ENCODE assay signal across 8 cellular contexts in genomic region chrX:150362599-150363481, GRCh38. TPM values are rescaled to one million over a fixed set of nuclear protein-coding genes. Genes with fewer than 3 reads are reported as not detected.
DNase-seq lines count a peak whose midpoint lies in the region; TF ChIP-seq lines count a peak whose summit lies in the region.

TSS of gene MAMLD1 (plus strand) at chrX:150363317. CDS start at chrX:150445517, 82,200 bp downstream.

- peak within 1 kb of the TSS; percentile 66 to 92 (median 80) for H3K27ac ChIP-seq in esophagus squamous epithelium
- peak within 1 kb of the TSS in 1 of 2 donors; percentile 43 for H3K27ac ChIP-seq in mucosa of rectum (ENCODE audit: low read depth in 2 of 2, low read length in 2 of 2)

- H3K27me3 ChIP-seq in esophagus squamous epithelium: peaks cover 0 to 26% (median 0%) of the 10 kb centered on the region in 4 donors
- peaks cover 12 to 22% of the 10 kb centered on the region in 2 donors for H3K27me3 ChIP-seq in mucosa of rectum (ENCODE audit: control insufficient read depth in 2 of 2, insufficient read depth in 2 of 2, low read length in 2 of 2)

- peak within 1 kb of the TSS; percentile 81 for H3K4me3 Mint-ChIP-seq in stimulated activated naive CD8-positive, alpha-beta T cell treated with anti-CD3 and anti-CD28 coated beads, Interleukin-15, Interleukin-2, amounts not matched to agents 100 ng/mL and 50 ng/mL, for 24 hours

- intact Hi-C loops in esophagus squamous epithelium (cut with DNase I): no loop called here

- WGBS in esophagus squamous epithelium, 2 donors: 58% methylated on average over 24 of the region's 88 CpGs; no CpG with 5 or more reads in 1 of the 2 donors

- H3K9me3 Mint-ChIP-seq in stimulated activated naive CD8-positive, alpha-beta T cell treated with anti-CD3 and anti-CD28 coated beads, Interleukin-15, Interleukin-2, amounts not matched to agents 100 ng/mL and 50 ng/mL, for 24 hours: no peaks in the 10 kb centered on the region

- DNase-seq in NCI-H2227 treated with DMSO at 0.1 percent for 48 hours (lab: John Stamatoyannopoulos, UW) (peak; percentile 59), activated T-helper 1 cell treated with Interleukin-2 at 50 U/mL for 16 hours (ENCODE audit: low read depth) (peak; percentile 37), esophagus squamous epithelium (lab: John Stamatoyannopoulos, UW) (no peak), NCI-H146 (lab: John Stamatoyannopoulos, UW) (no peak), DMS153 (lab: John Stamatoyannopoulos, UW) (no peak)

- peaks cover 18% of the 10 kb centered on the region for H3K27me3 Mint-ChIP-seq in stimulated activated naive CD8-positive, alpha-beta T cell treated with anti-CD3 and anti-CD28 coated beads, Interleukin-15, Interleukin-2, amounts not matched to agents 100 ng/mL and 50 ng/mL, for 24 hours

- H3K4me3 ChIP-seq in esophagus squamous epithelium (peak within 1 kb of the TSS; percentile 44 to 71 (median 54)), mucosa of rectum (ENCODE audit: low read length in 2 of 2) (peak within 1 kb of the TSS; percentile 52 to 65)

- TF ChIP-seq CTCF in esophagus squamous epithelium (IDR thresholded peaks at IDR 0.05): no peak

- TF ChIP-seq POLR2A in esophagus squamous epithelium (IDR thresholded peaks at IDR 0.05): peak in 2 of 4 donors; percentile 53 to 66

- H3K4me1 Mint-ChIP-seq in stimulated activated naive CD8-positive, alpha-beta T cell treated with anti-CD3 and anti-CD28 coated beads, Interleukin-15, Interleukin-2, amounts not matched to agents 100 ng/mL and 50 ng/mL, for 24 hours (ENCODE audit: low read depth): peaks cover 27% of the 10 kb centered on the region

- no peaks in the 10 kb centered on the region for H3K9me3 ChIP-seq in ES-I3 (ENCODE audit: control insufficient read depth, insufficient read depth, low read length)
- H3K9me3 ChIP-seq in esophagus squamous epithelium: no peaks in the 10 kb centered on the region
- no peaks in the 10 kb centered on the region for H3K9me3 ChIP-seq in mucosa of rectum (ENCODE audit: control insufficient read depth in 2 of 2, low read length in 2 of 2)

- peak within 1 kb of the TSS; percentile 45 for H3K27ac Mint-ChIP-seq in stimulated activated naive CD8-positive, alpha-beta T cell treated with anti-CD3 and anti-CD28 coated beads, Interleukin-15, Interleukin-2, amounts not matched to agents 100 ng/mL and 50 ng/mL, for 24 hours

- no peaks in the 10 kb centered on the region; the same call in 1 of the 2 replicates for H3K4me1 ChIP-seq in ES-I3 (ENCODE audit: insufficient read depth, low read length)
- peaks cover 0 to 49% (median 0%) of the 10 kb centered on the region in 3 donors for H3K4me1 ChIP-seq in esophagus squamous epithelium
- peaks cover 4 to 15% of the 10 kb centered on the region in 2 donors for H3K4me1 ChIP-seq in mucosa of rectum (ENCODE audit: control insufficient read depth in 2 of 2, insufficient read depth in 2 of 2, low read length in 2 of 2)

- H3K9ac ChIP-seq in ES-I3 (ENCODE audit: low read depth, low read length) (peak within 1 kb of the TSS; percentile 63; the same call in 1 of the 2 replicates), mucosa of rectum (ENCODE audit: low read depth in 1 of 2, low read length in 2 of 2) (peak within 1 kb of the TSS in 1 of 2 donors; percentile 54)

- H3K36me3 Mint-ChIP-seq in stimulated activated naive CD8-positive, alpha-beta T cell treated with anti-CD3 and anti-CD28 coated beads, Interleukin-15, Interleukin-2, amounts not matched to agents 100 ng/mL and 50 ng/mL, for 24 hours (ENCODE audit: low read depth): no peaks in the 10 kb centered on the region

- no peaks in the 10 kb centered on the region for H3K36me3 ChIP-seq in ES-I3 (ENCODE audit: insufficient read depth, low read length)
- no peaks in the 10 kb centered on the region for H3K36me3 ChIP-seq in esophagus squamous epithelium
- H3K36me3 ChIP-seq in mucosa of rectum (ENCODE audit: control insufficient read depth in 2 of 2, insufficient read depth in 2 of 2, low read length in 2 of 2): no peaks in the 10 kb centered on the region

RNA-seq across cellular contexts. Expression of gene MAMLD1, which starts in this region (rescaled TPM):
- 1 to 10 TPM in 2 of 4 donors, under 1 TPM in 2; 0.23 to 2.1 (median 0.96) TPM for total RNA-seq in esophagus squamous epithelium

Comparison
In these comparisons a context has a peak if more than half of its experiments do, and no peak if none do; other contexts are left out.
1. DNase-seq: peak in NCI-H2227 treated with DMSO at 0.1 percent for 48 hours (single experiment) and activated T-helper 1 cell treated with Interleukin-2 at 50 U/mL for 16 hours (single experiment); none in esophagus squamous epithelium (single experiment), NCI-H146 (single experiment) and DMS153 (single experiment).